1 cellular context compared by ENCODE assay signal in genomic region chr5:132422720-132423442, GRCh38.
TF ChIP-seq lines count a peak whose summit lies in the region.

No MANE protein-coding gene starts in this region.

TF ChIP-seq in K562, 482 proteins besides CTCF, POLR2A, EP300 and RAD21 (continued from another document and continues in another):
- TF ChIP-seq HDAC6 (IDR thresholded peaks at IDR 0.05; ENCODE audit: low read depth, low read length) = no peak
- TF ChIP-seq ZNF436 (CRISPR knock-in tag; IDR thresholded peaks at IDR 0.05) = no peak
- peak; percentile 92 for TF ChIP-seq SOX6 (IDR thresholded peaks at IDR 0.05)
- TF ChIP-seq ZFP36 (IDR thresholded peaks at IDR 0.05; ENCODE audit: low read depth, low read length, partially characterized antibody) = peak; percentile 39
- peak; percentile 25; the same call in 1 of the 2 replicates for TF ChIP-seq ZNF143 (CRISPR knock-in tag; IDR thresholded peaks at IDR 0.05)
- no peak for TF ChIP-seq TCFL5 (CRISPR knock-in tag; conservative IDR thresholded peaks at IDR 0.05)
- no peak for TF ChIP-seq TAF7 (tag; IDR thresholded peaks at IDR 0.05)
- TF ChIP-seq MEF2A (IDR thresholded peaks at IDR 0.05; ENCODE audit: control insufficient read depth, low read depth, low read length) = peak; percentile 98
- no peak for TF ChIP-seq THRAP3 (IDR thresholded peaks at IDR 0.05; ENCODE audit: borderline replicate concordance)
- no peak for TF ChIP-seq ZNF354B (CRISPR knock-in tag; IDR thresholded peaks at IDR 0.05)
- no peak for TF ChIP-seq KAT8 (IDR thresholded peaks at IDR 0.05; ENCODE audit: low read depth)
- TF ChIP-seq DMBX1 (CRISPR knock-in tag; IDR thresholded peaks at IDR 0.05; ENCODE audit: borderline replicate concordance) = peak; percentile 82; the same call in 1 of the 2 replicates
- TF ChIP-seq, protein P1, sequence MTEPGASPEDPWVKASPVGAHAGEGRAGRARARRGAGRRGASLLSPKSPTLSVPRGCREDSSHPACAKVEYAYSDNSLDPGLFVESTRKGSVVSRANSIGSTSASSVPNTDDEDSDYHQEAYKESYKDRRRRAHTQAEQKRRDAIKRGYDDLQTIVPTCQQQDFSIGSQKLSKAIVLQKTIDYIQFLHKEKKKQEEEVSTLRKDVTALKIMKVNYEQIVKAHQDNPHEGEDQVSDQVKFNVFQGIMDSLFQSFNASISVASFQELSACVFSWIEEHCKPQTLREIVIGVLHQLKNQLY (CRISPR knock-in tag; conservative IDR thresholded peaks at IDR 0.05) = no peak
- TF ChIP-seq ZNF449 (CRISPR knock-in tag; IDR thresholded peaks at IDR 0.05) = no peak
- TF ChIP-seq ZBED1 (IDR thresholded peaks at IDR 0.05) = 0 out of 2 replicates have a peak, but pooled peaks have one; percentile 65
- no peak for TF ChIP-seq ZNF668 (CRISPR knock-in tag; IDR thresholded peaks at IDR 0.05)
- no peak for TF ChIP-seq SNIP1 (IDR thresholded peaks at IDR 0.05; ENCODE audit: low read depth)
- no peak; a peak in 2 of 4 replicates for TF ChIP-seq NONO (IDR thresholded peaks at IDR 0.05; ENCODE audit: low read depth in 2 of 2, low read length in 1 of 2)
- TF ChIP-seq FOXK2 (conservative IDR thresholded peaks at IDR 0.05 in 1 of 2, IDR thresholded peaks at IDR 0.05 in 1 of 2; ENCODE audit: low read depth in 2 of 2) = peak; percentile 84 to 86
- TF ChIP-seq RBM17 (IDR thresholded peaks at IDR 0.05; ENCODE audit: borderline replicate concordance, low read depth, low read length) = no peak
- peak; percentile 75 for TF ChIP-seq ZNF766 (CRISPR knock-in tag; conservative IDR thresholded peaks at IDR 0.05)
- TF ChIP-seq TCF7 (IDR thresholded peaks at IDR 0.05; ENCODE audit: borderline replicate concordance) = no peak
- TF ChIP-seq, protein P2, sequence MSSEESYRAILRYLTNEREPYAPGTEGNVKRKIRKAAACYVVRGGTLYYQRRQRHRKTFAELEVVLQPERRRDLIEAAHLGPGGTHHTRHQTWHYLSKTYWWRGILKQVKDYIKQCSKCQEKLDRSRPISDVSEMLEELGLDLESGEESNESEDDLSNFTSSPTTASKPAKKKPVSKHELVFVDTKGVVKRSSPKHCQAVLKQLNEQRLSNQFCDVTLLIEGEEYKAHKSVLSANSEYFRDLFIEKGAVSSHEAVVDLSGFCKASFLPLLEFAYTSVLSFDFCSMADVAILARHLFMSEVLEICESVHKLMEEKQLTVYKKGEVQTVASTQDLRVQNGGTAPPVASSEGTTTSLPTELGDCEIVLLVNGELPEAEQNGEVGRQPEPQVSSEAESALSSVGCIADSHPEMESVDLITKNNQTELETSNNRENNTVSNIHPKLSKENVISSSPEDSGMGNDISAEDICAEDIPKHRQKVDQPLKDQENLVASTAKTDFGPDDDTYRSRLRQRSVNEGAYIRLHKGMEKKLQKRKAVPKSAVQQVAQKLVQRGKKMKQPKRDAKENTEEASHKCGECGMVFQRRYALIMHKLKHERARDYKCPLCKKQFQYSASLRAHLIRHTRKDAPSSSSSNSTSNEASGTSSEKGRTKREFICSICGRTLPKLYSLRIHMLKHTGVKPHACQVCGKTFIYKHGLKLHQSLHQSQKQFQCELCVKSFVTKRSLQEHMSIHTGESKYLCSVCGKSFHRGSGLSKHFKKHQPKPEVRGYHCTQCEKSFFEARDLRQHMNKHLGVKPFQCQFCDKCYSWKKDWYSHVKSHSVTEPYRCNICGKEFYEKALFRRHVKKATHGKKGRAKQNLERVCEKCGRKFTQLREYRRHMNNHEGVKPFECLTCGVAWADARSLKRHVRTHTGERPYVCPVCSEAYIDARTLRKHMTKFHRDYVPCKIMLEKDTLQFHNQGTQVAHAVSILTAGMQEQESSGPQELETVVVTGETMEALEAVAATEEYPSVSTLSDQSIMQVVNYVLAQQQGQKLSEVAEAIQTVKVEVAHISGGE (CRISPR knock-in tag; IDR thresholded peaks at IDR 0.05) = no peak; a peak in 1 of 6 replicates
- no peak for TF ChIP-seq ETV5 (CRISPR knock-in tag; IDR thresholded peaks at IDR 0.05; ENCODE audit: low read depth)
- no peak for TF ChIP-seq PURB (CRISPR knock-in tag; IDR thresholded peaks at IDR 0.05; ENCODE audit: low read depth)
- no peak; the same call in 1 of the 2 replicates for TF ChIP-seq MED1 (CRISPR knock-in tag; IDR thresholded peaks at IDR 0.05; ENCODE audit: borderline replicate concordance)
- TF ChIP-seq ZNF79 (CRISPR knock-in tag; IDR thresholded peaks at IDR 0.05; ENCODE audit: low read depth) = no peak
- no peak for TF ChIP-seq ASH1L (IDR thresholded peaks at IDR 0.05; ENCODE audit: borderline replicate concordance, low read depth, partially characterized antibody)
- no peak for TF ChIP-seq ADNP (tag; IDR thresholded peaks at IDR 0.05)
- no peak for TF ChIP-seq ZNF696 (CRISPR knock-in tag; conservative IDR thresholded peaks at IDR 0.05)
- peak; percentile 88 for TF ChIP-seq ZKSCAN1 (IDR thresholded peaks at IDR 0.05; ENCODE audit: low read depth, low read length)
- TF ChIP-seq GTF2E2 (tag; IDR thresholded peaks at IDR 0.05) = no peak
- peak; percentile 84; the same call in 1 of the 2 replicates for TF ChIP-seq MBD2 (IDR thresholded peaks at IDR 0.05; ENCODE audit: borderline replicate concordance, low read depth)
- TF ChIP-seq MGA (IDR thresholded peaks at IDR 0.05) = no peak
- TF ChIP-seq ZNF224 (CRISPR knock-in tag; IDR thresholded peaks at IDR 0.05) = no peak
- TF ChIP-seq NCOR1 (IDR thresholded peaks at IDR 0.05) = peak; percentile 100
- TF ChIP-seq KHSRP (IDR thresholded peaks at IDR 0.05) = no peak
- TF ChIP-seq NR2C1 (IDR thresholded peaks at IDR 0.05) = peak; percentile 93
- peak; percentile 94 for TF ChIP-seq NR2C1 (tag; IDR thresholded peaks at IDR 0.05)
- peak; percentile 52 for TF ChIP-seq TAF1 (IDR thresholded peaks at IDR 0.05; ENCODE audit: control insufficient read depth, extremely low read depth, insufficient read depth, low read length, severe bottlenecking)
- TF ChIP-seq HIVEP1 (CRISPR knock-in tag; IDR thresholded peaks at IDR 0.05) = no peak
- TF ChIP-seq ZNF695 (CRISPR knock-in tag; IDR thresholded peaks at IDR 0.05) = no peak
- no peak for TF ChIP-seq SRSF3 (IDR thresholded peaks at IDR 0.05; ENCODE audit: insufficient read depth, low read length)
- no peak for TF ChIP-seq TRIM28 (IDR thresholded peaks at IDR 0.05)
- peak; percentile 33; the same call in 1 of the 2 replicates for TF ChIP-seq ZFX (CRISPR knock-in tag; IDR thresholded peaks at IDR 0.05)
- no peak for TF ChIP-seq SMAD2 (IDR thresholded peaks at IDR 0.05; ENCODE audit: low read depth, low read length)
- TF ChIP-seq TAL1 (IDR thresholded peaks at IDR 0.05) = peak; percentile 93
- TF ChIP-seq TCF15 (CRISPR knock-in tag; IDR thresholded peaks at IDR 0.05) = no peak
- no peak for TF ChIP-seq ZNF444 (CRISPR knock-in tag; IDR thresholded peaks at IDR 0.05)
- TF ChIP-seq, protein P3, sequence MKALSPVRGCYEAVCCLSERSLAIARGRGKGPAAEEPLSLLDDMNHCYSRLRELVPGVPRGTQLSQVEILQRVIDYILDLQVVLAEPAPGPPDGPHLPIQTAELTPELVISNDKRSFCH (CRISPR knock-in tag; IDR thresholded peaks at IDR 0.05) = no peak
- TF ChIP-seq, protein P3 (tag; IDR thresholded peaks at IDR 0.05) = peak; percentile 79
- peak; percentile 88 for TF ChIP-seq ZEB2 (IDR thresholded peaks at IDR 0.05)
- no peak for TF ChIP-seq STAT5B (CRISPR knock-in tag; IDR thresholded peaks at IDR 0.05)
- no peak for TF ChIP-seq ZNF12 (CRISPR knock-in tag; IDR thresholded peaks at IDR 0.05)
